26 cellular contexts compared by ENCODE assay signal in the genomic region with DNA sequence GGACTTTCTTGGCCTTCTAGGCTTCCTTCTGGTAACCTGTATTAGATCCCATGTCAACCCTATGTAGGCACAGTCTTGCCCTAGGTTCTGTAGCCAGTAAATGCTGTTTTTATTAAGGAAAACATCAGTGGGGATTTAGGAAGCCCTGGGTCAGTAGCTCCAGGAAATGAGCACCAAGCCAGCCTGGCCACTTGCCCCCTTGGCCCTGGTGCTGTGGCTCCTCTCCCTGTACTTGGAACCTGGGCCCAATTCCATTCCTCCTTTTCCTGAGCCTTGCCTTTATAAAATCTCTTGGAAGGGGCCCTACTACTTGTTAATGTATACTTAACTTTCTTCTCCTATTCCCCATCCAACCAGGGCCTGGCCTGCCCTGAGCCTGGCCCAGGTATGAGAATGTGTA.
"Had no signal": no experiment of that assay in that cellular context is flagged by ENCODE, and none has a peak within 500 bp of the region (broad histone marks: within the 10 kb centered on the region; RNA-seq: fewer than 3 reads in every experiment).

No MANE protein-coding gene starts in this region.

- H3K27ac Mint-ChIP-seq: activated CD8-positive, alpha-beta memory T cell treated with anti-CD3 and anti-CD28 coated beads, Interleukin-2, amount 10 ng/mL, durations not matched to agents 7 days and 5 days; activated T-cell treated with anti-CD3 and anti-CD28 coated beads, Interleukin-2, amount 50 U/mL, for 24 hours; activated T-helper 1 cell treated with anti-CD3 and anti-CD28 coated beads, Interleukin-12 subunit alpha, Interleukin-12 subunit beta, Interleukin-2, Interleukin-4 antibody, amounts not matched to agents 30 ng/mL and 10 ng/mL and 1 ng/mL, durations not matched to agents 14 hours and 24 hours and 36 hours; brain; T-helper 17 cell; WTC11 had no signal

- H3K27me3 ChIP-seq: Peyer's patch, SJSA1 had no signal

- H3K4me3 Mint-ChIP-seq: activated CD8-positive, alpha-beta memory T cell treated with anti-CD3 and anti-CD28 coated beads, Interleukin-2, amount 10 ng/mL, durations not matched to agents 7 days and 5 days; activated T-cell treated with anti-CD3 and anti-CD28 coated beads, Interleukin-2, amount 50 U/mL, for 24 hours; activated T-helper 1 cell treated with anti-CD3 and anti-CD28 coated beads, Interleukin-12 subunit alpha, Interleukin-12 subunit beta, Interleukin-2, Interleukin-4 antibody, amounts not matched to agents 30 ng/mL and 10 ng/mL and 1 ng/mL, durations not matched to agents 14 hours and 24 hours and 36 hours; brain; T-helper 17 cell; WTC11 had no signal

- H3K36me3 Mint-ChIP-seq: activated CD8-positive, alpha-beta memory T cell treated with anti-CD3 and anti-CD28 coated beads, Interleukin-2, amount 10 ng/mL, durations not matched to agents 7 days and 5 days; brain; WTC11 had no signal

- H3K9me3 ChIP-seq: Peyer's patch, SJSA1 had no signal

- H3K4me1 Mint-ChIP-seq: activated CD8-positive, alpha-beta memory T cell treated with anti-CD3 and anti-CD28 coated beads, Interleukin-2, amount 10 ng/mL, durations not matched to agents 7 days and 5 days had no signal

- H3K4me1 ChIP-seq: Peyer's patch had no signal

- H3K4me3 ChIP-seq: K562, Peyer's patch, SJSA1 had no signal

- H3K9me3 Mint-ChIP-seq: activated T-cell treated with anti-CD3 and anti-CD28 coated beads, Interleukin-2, amount 50 U/mL, for 24 hours; activated T-helper 1 cell treated with anti-CD3 and anti-CD28 coated beads, Interleukin-12 subunit alpha, Interleukin-12 subunit beta, Interleukin-2, Interleukin-4 antibody, amounts not matched to agents 30 ng/mL and 10 ng/mL and 1 ng/mL, durations not matched to agents 14 hours and 24 hours and 36 hours; WTC11 had no signal

- H3K27me3 Mint-ChIP-seq: activated CD8-positive, alpha-beta memory T cell treated with anti-CD3 and anti-CD28 coated beads, Interleukin-2, amount 10 ng/mL, durations not matched to agents 7 days and 5 days; activated T-cell treated with anti-CD3 and anti-CD28 coated beads, Interleukin-2, amount 50 U/mL, for 24 hours; T-helper 17 cell had no signal

- H3K36me3 ChIP-seq: Peyer's patch, SJSA1 had no signal

- H3K27ac ChIP-seq: Peyer's patch, RWPE1, SJSA1 had no signal

- DNase-seq: activated CD4-positive, alpha-beta T cell treated with anti-CD3 and anti-CD28 coated beads for 48 hours; activated CD4-positive, alpha-beta T cell treated with anti-CD3 and anti-CD28 coated beads, Interleukin-2, amount 50 U/mL, for 48 hours; activated CD4-positive, CD25-positive, alpha-beta regulatory T cell treated with anti-CD3 and anti-CD28 coated beads, Interleukin-2, amount 50 U/mL, for 72 hours; activated CD8-positive, alpha-beta memory T cell treated with anti-CD3 and anti-CD28 coated beads, Interleukin-2, amount 10 ng/mL, durations not matched to agents 7 days and 5 days; activated effector memory CD4-positive, alpha-beta T cell treated with Interleukin-2 at 50 U/mL for 16 hours; activated naive CD4-positive, alpha-beta T cell treated with Interleukin-2 at 50 U/mL for 16 hours; activated T-cell treated with anti-CD3 and anti-CD28 coated beads, Interleukin-2, amount 50 U/mL, for 24 hours; amniotic stem cell; Karpas-422; NCI-H1105 treated with DMSO at 0.1 percent for 48 hours; NCI-H1436 treated with DMSO at 0.1 percent for 48 hours; NCI-H187; NCI-H2081; NCI-H510A treated with DMSO at 0.1 percent for 48 hours; NCI-H69; NK-92 treated with Interleukin-12 subunit alpha and Interleukin-12 subunit beta, amount 100 ng/mL, for 24 hours; Peyer's patch; SHP77; T-helper 17 cell; T-helper 9 cell had no signal

- ATAC-seq: activated CD8-positive, alpha-beta memory T cell treated with anti-CD3 and anti-CD28 coated beads, Interleukin-2, amount 10 ng/mL, durations not matched to agents 7 days and 5 days; K562; T-helper 17 cell; WTC11 had no signal
